In genomic region chr1:59730759-59731478, GRCh38 we compare ENCODE assay signal across 8 cellular contexts.
A peak's percentile ranks its signal among the peaks of the same experiment; 100 is the strongest.
DNase-seq lines count a peak whose midpoint lies in the region; ATAC-seq and TF ChIP-seq lines count a peak whose summit lies in the region.

No MANE protein-coding gene starts in this region.

- peaks cover under 1% of the 10 kb centered on the region for H3K9me3 Mint-ChIP-seq in activated T-cell treated with anti-CD3 and anti-CD28 coated beads, Interleukin-2, amount 50 U/mL, for 24 hours
- H3K9me3 Mint-ChIP-seq in activated T-cell treated with anti-CD3 and anti-CD28 coated beads, Interleukin-2, amount 50 U/mL, for 72 hours: peaks cover under 1% of the 10 kb centered on the region in 2 donors

- H3K27ac ChIP-seq in prostate gland: peak overlapping the region; percentile 46 to 68

- H3K4me1 Mint-ChIP-seq in activated T-cell treated with anti-CD3 and anti-CD28 coated beads, Interleukin-2, amount 50 U/mL, for 24 hours (ENCODE audit: low read depth): peaks cover 19% of the 10 kb centered on the region
- H3K4me1 Mint-ChIP-seq in activated T-cell treated with anti-CD3 and anti-CD28 coated beads, Interleukin-2, amount 50 U/mL, for 72 hours (ENCODE audit: low read depth): peaks cover 23% of the 10 kb centered on the region

- intact Hi-C loops in Right ventricle myocardium inferior (cut with DNase I) (no loop called here), prostate gland (cut with DNase I) (no loop called here)

- no peak overlapping the region for H3K4me3 Mint-ChIP-seq in activated T-cell treated with anti-CD3 and anti-CD28 coated beads, Interleukin-2, amount 50 U/mL, for 24 hours
- H3K4me3 Mint-ChIP-seq in activated T-cell treated with anti-CD3 and anti-CD28 coated beads, Interleukin-2, amount 50 U/mL, for 72 hours: peak overlapping the region in 1 of 2 donors; percentile 49

- TF ChIP-seq POLR2A in prostate gland (IDR thresholded peaks at IDR 0.05): no peak

- ATAC-seq in activated T-cell treated with anti-CD3 and anti-CD28 coated beads, Interleukin-2, amount 50 U/mL, for 72 hours (replicated peaks in 1 of 2): peak; percentile 78 to 81
- ATAC-seq in Right ventricle myocardium inferior (peak; percentile 51), HG02970 (IDR thresholded peaks at IDR 0.05; ENCODE audit: low FRiP score, unreplicated experiment) (no peak)

- WGBS in prostate gland: 42% methylated on average over 12 of the region's 12 CpGs

- H3K27me3 Mint-ChIP-seq in activated T-cell treated with anti-CD3 and anti-CD28 coated beads, Interleukin-2, amount 50 U/mL, for 24 hours: no peaks in the 10 kb centered on the region
- no peaks in the 10 kb centered on the region for H3K27me3 Mint-ChIP-seq in activated T-cell treated with anti-CD3 and anti-CD28 coated beads, Interleukin-2, amount 50 U/mL, for 72 hours (ENCODE audit: low read depth)

- H3K27me3 ChIP-seq in prostate gland (replicated peaks; ENCODE audit: insufficient read depth): no peaks in the 10 kb centered on the region

- peak overlapping the region; percentile 80 for H3K27ac Mint-ChIP-seq in activated T-cell treated with anti-CD3 and anti-CD28 coated beads, Interleukin-2, amount 50 U/mL, for 24 hours
- H3K27ac Mint-ChIP-seq in activated T-cell treated with anti-CD3 and anti-CD28 coated beads, Interleukin-2, amount 50 U/mL, for 72 hours: no peak overlapping the region

- peaks cover 3% of the 10 kb centered on the region for H3K36me3 Mint-ChIP-seq in activated T-cell treated with anti-CD3 and anti-CD28 coated beads, Interleukin-2, amount 50 U/mL, for 24 hours (ENCODE audit: low read depth)
- H3K36me3 Mint-ChIP-seq in activated T-cell treated with anti-CD3 and anti-CD28 coated beads, Interleukin-2, amount 50 U/mL, for 72 hours (ENCODE audit: insufficient read depth in 2 of 2): peaks cover under 1 to 6% of the 10 kb centered on the region in 2 donors

- no peak for TF ChIP-seq CTCF in prostate gland (IDR thresholded peaks at IDR 0.05)

- DNase-seq in activated T-cell treated with anti-CD3 and anti-CD28 coated beads, Interleukin-2, amount 50 U/mL, for 24 hours: no peak
- no peak for DNase-seq in activated T-cell treated with anti-CD3 and anti-CD28 coated beads, Interleukin-2, amount 50 U/mL, for 1 hour
- DNase-seq in activated T-cell treated with anti-CD3 and anti-CD28 coated beads, Interleukin-2, amount 50 U/mL, for 72 hours: peak; percentile 13 to 21
- DNase-seq in Right ventricle myocardium inferior (ENCODE audit: missing footprints): peak; percentile 67
- DNase-seq in prostate gland (ENCODE audit: low spot score): peak; percentile 20
- DNase-seq in NCI-H2227 treated with DMSO at 0.1 percent for 48 hours (lab: John Stamatoyannopoulos, UW): no peak
- no peak for DNase-seq in NCI-H2171 (lab: John Stamatoyannopoulos, UW)

- H3K4me3 ChIP-seq in prostate gland: no peak overlapping the region

- H3K4me1 ChIP-seq in prostate gland (replicated peaks): peaks cover 2% of the 10 kb centered on the region

- no peaks in the 10 kb centered on the region for H3K9me3 ChIP-seq in prostate gland

- no peaks in the 10 kb centered on the region for H3K36me3 ChIP-seq in prostate gland

Comparison
In these comparisons a context has a peak if more than half of its experiments do, and no peak if none do; other contexts are left out.
1. DNase-seq: peak in activated T-cell treated with anti-CD3 and anti-CD28 coated beads, Interleukin-2, amount 50 U/mL, for 72 hours (2 of 2), Right ventricle myocardium inferior (single experiment) and prostate gland (single experiment); none in activated T-cell treated with anti-CD3 and anti-CD28 coated beads, Interleukin-2, amount 50 U/mL, for 24 hours (single experiment), activated T-cell treated with anti-CD3 and anti-CD28 coated beads, Interleukin-2, amount 50 U/mL, for 1 hour (single experiment), NCI-H2227 treated with DMSO at 0.1 percent for 48 hours (single experiment) and NCI-H2171 (single experiment).